In genomic region chr3:127177226-127177625, GRCh38 we compare ENCODE assay signal across 15 cellular contexts. TPM values are rescaled to one million over a fixed set of nuclear protein-coding genes. Genes with fewer than 3 reads are reported as not detected.
DNase-seq lines count a peak whose midpoint lies in the region; ATAC-seq and TF ChIP-seq lines count a peak whose summit lies in the region.
"Had no signal": no experiment of that assay in that cellular context is flagged by ENCODE, and none has a peak within 500 bp of the region (broad histone marks: within the 10 kb centered on the region; RNA-seq: fewer than 3 reads in every experiment).

No MANE protein-coding gene starts in this region.

- peaks cover 21% of the 10 kb centered on the region for H3K27me3 Mint-ChIP-seq in activated T-cell treated with anti-CD3 and anti-CD28 coated beads, Interleukin-2, amount 50 U/mL, for 72 hours (ENCODE audit: low read depth)

- H3K36me3 Mint-ChIP-seq in activated T-cell treated with anti-CD3 and anti-CD28 coated beads, Interleukin-2, amount 50 U/mL, for 72 hours (ENCODE audit: insufficient read depth in 2 of 2), result no peaks in the 10 kb centered on the region

- no peak for ATAC-seq in lung (ENCODE audit: insufficient read depth, low FRiP score)
- no peak for ATAC-seq in stimulated activated naive CD8-positive, alpha-beta T cell treated with anti-CD3 and anti-CD28 coated beads, Interleukin-15, Interleukin-2, amounts not matched to agents 100 U/mL and 50 U/mL, for 24 hours
- ATAC-seq in activated T-cell treated with anti-CD3 and anti-CD28 coated beads, Interleukin-2, amount 50 U/mL, for 72 hours (replicated peaks in 1 of 2), result no peak
- ATAC-seq: activated naive CD8-positive, alpha-beta T cell treated with anti-CD3 and anti-CD28 coated beads, Interleukin-2, amount 50 U/mL, for 24 hours had no signal

- no peak overlapping the region for H3K27ac ChIP-seq in lung (ENCODE audit: low read depth in 1 of 2, low read length in 1 of 2)
- H3K27ac ChIP-seq: HL-60, vagina had no signal

- no peaks in the 10 kb centered on the region for H3K27me3 ChIP-seq in lung (ENCODE audit: control insufficient read depth, insufficient read depth)
- H3K27me3 ChIP-seq: vagina had no signal

- no peak for DNase-seq in AG10803 (ENCODE audit: low read depth)
- DNase-seq in HT1080 (ENCODE audit: low read depth), result peak; percentile 26
- DNase-seq in cardiac fibroblast (ENCODE audit: low read depth in 2 of 2), result peak; percentile 8 to 14
- DNase-seq in lung (ENCODE audit: low spot score), result peak; percentile 28
- DNase-seq in stimulated activated naive CD8-positive, alpha-beta T cell treated with anti-CD3 and anti-CD28 coated beads, Interleukin-15, Interleukin-2, amounts not matched to agents 100 U/mL and 50 U/mL, for 24 hours, result no peak
- DNase-seq in GM19238 (ENCODE audit: insufficient read length, low spot score), result no peak
- no peak for DNase-seq in activated T-cell treated with anti-CD3 and anti-CD28 coated beads, Interleukin-2, amount 50 U/mL, for 72 hours
- DNase-seq in DMS79 treated with DMSO at 0.1 percent for 48 hours (lab: John Stamatoyannopoulos, UW), result no peak
- DNase-seq: activated naive CD8-positive, alpha-beta T cell treated with anti-CD3 and anti-CD28 coated beads, Interleukin-2, amount 50 U/mL, for 24 hours; CD4-positive, alpha-beta T cell; effector CD8-positive, alpha-beta T cell had no signal

- no peaks in the 10 kb centered on the region for H3K36me3 ChIP-seq in lung (ENCODE audit: control insufficient read depth in 2 of 2, insufficient read depth in 2 of 2, low read length in 2 of 2)
- H3K36me3 ChIP-seq: vagina had no signal

- no peak overlapping the region for H3K27ac Mint-ChIP-seq in activated T-cell treated with anti-CD3 and anti-CD28 coated beads, Interleukin-2, amount 50 U/mL, for 72 hours
- H3K27ac Mint-ChIP-seq: activated naive CD8-positive, alpha-beta T cell treated with anti-CD3 and anti-CD28 coated beads, Interleukin-2, amount 50 U/mL, for 24 hours; CD4-positive, alpha-beta T cell had no signal

- H3K4me3 ChIP-seq in AG10803 (ENCODE audit: low read length) (no peak overlapping the region), cardiac fibroblast (replicated peaks in 1 of 2; ENCODE audit: low read depth in 2 of 2, low read length in 2 of 2) (no peak overlapping the region), lung (no peak overlapping the region)
- H3K4me3 ChIP-seq: smooth muscle cell, vagina had no signal

- H3K9me3 Mint-ChIP-seq in activated T-cell treated with anti-CD3 and anti-CD28 coated beads, Interleukin-2, amount 50 U/mL, for 72 hours, result peaks cover 0 to 3% of the 10 kb centered on the region in 2 donors
- H3K9me3 Mint-ChIP-seq: activated naive CD8-positive, alpha-beta T cell treated with anti-CD3 and anti-CD28 coated beads, Interleukin-2, amount 50 U/mL, for 24 hours; CD4-positive, alpha-beta T cell had no signal

- peaks cover 0 to 2% of the 10 kb centered on the region in 2 donors for H3K9me3 ChIP-seq in lung (ENCODE audit: control insufficient read depth in 2 of 2, insufficient read depth in 1 of 2, low read length in 1 of 2)
- H3K9me3 ChIP-seq: vagina had no signal

- 56 to 80% methylated on average over 1 of the region's 1 CpG for WGBS in lung, 2 donors

- H3K4me1 Mint-ChIP-seq in activated T-cell treated with anti-CD3 and anti-CD28 coated beads, Interleukin-2, amount 50 U/mL, for 72 hours (ENCODE audit: low read depth), result no peaks in the 10 kb centered on the region
- H3K4me1 Mint-ChIP-seq: activated naive CD8-positive, alpha-beta T cell treated with anti-CD3 and anti-CD28 coated beads, Interleukin-2, amount 50 U/mL, for 24 hours had no signal

- H3K4me1 ChIP-seq in lung (ENCODE audit: control insufficient read depth in 2 of 2, insufficient read depth in 2 of 2, low read length in 2 of 2), result no peaks in the 10 kb centered on the region

- TF ChIP-seq CTCF in AG10803 (conservative IDR thresholded peaks at IDR 0.05; ENCODE audit: low read length) (peak; percentile 14), cardiac fibroblast (IDR thresholded peaks at IDR 0.05; ENCODE audit: low read depth, low read length) (no peak), lung (IDR thresholded peaks at IDR 0.05; ENCODE audit: control extremely low read depth, extremely low read depth) (no peak)

- H3K4me3 Mint-ChIP-seq in activated T-cell treated with anti-CD3 and anti-CD28 coated beads, Interleukin-2, amount 50 U/mL, for 72 hours, result no peak overlapping the region
- H3K4me3 Mint-ChIP-seq: activated naive CD8-positive, alpha-beta T cell treated with anti-CD3 and anti-CD28 coated beads, Interleukin-2, amount 50 U/mL, for 24 hours; CD4-positive, alpha-beta T cell had no signal

RNA-seq across cellular contexts. Expression of gene PRR23E, which starts 15.7 kb away (rescaled TPM):
- not detected in 2 replicates for total RNA-seq in HT1080 (2014; rRNA removed; shearing (Covaris generic))
- not detected in 2 replicates for polyA plus RNA-seq in HT1080 (2015; cell fraction: cytosol; rRNA removed)
- not detected in 2 replicates for polyA plus RNA-seq in HT1080 (2015; cell fraction: nucleus; rRNA removed)
- not detected for total RNA-seq in lung
- not detected for polyA plus RNA-seq in lung
- total RNA-seq in activated T-cell treated with anti-CD3 and anti-CD28 coated beads, Interleukin-2, amount 50 U/mL, for 72 hours, result not detected
- total RNA-seq: CD4-positive, alpha-beta T cell; smooth muscle cell; T-helper 2 cell treated with Interferon-gamma antibody and Interleukin-4, amounts not matched to agents 100 ng/mL and 5 ng/mL, for 36 hours; vagina had no signal
- polyA plus RNA-seq: smooth muscle cell had no signal

Comparison
In these comparisons a context has a peak if more than half of its experiments do, and no peak if none do; other contexts are left out.
1. DNase-seq: peak in HT1080 (single experiment), cardiac fibroblast (2 of 2) and lung (single experiment); none in AG10803 (single experiment), stimulated activated naive CD8-positive, alpha-beta T cell treated with anti-CD3 and anti-CD28 coated beads, Interleukin-15, Interleukin-2, amounts not matched to agents 100 U/mL and 50 U/mL, for 24 hours (single experiment), GM19238 (single experiment), activated T-cell treated with anti-CD3 and anti-CD28 coated beads, Interleukin-2, amount 50 U/mL, for 72 hours (0 of 2) and DMS79 treated with DMSO at 0.1 percent for 48 hours (single experiment).